15 cellular contexts compared by ENCODE assay signal in the genomic region with DNA sequence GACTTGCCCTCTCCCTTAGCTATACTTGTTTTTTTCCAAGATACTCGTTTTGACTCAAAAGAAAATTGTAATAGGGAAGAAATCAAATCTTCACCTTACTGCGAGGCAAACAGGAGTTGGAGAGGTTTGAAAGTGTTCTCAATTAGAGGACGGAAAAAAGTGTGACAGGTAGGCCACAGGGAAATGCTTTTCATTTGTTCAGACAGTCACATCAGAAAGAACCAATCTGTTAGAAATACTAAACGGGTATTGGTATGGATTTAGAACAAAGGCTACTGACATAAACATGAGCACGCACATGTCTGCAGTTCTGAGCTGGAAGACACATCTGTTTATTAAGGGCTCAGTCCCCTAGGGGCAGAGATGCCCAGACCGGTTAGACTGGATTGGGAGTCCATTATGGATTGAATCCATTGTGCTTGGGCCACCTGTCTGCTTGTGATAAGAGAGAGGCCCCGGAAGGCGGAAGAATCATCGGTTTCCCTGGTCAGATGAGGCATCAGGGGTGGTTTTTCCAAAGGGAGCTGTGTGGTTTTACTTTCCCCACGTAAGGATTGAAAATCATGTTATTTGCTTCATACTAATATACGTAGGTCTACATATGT.
A peak's percentile ranks its signal among the peaks of the same experiment; 100 is the strongest.
DNase-seq lines count a peak whose midpoint lies in the region; ATAC-seq and TF ChIP-seq lines count a peak whose summit lies in the region.
"Had no signal": no experiment of that assay in that cellular context is flagged by ENCODE, and none has a peak within 500 bp of the region (broad histone marks: within the 10 kb centered on the region; RNA-seq: fewer than 3 reads in every experiment).

No MANE protein-coding gene starts in this region.

- H4K20me1 ChIP-seq in GM23338 (replicated peaks; ENCODE audit: insufficient read depth): no peaks in the 10 kb centered on the region

- intact Hi-C loops in breast epithelium (cut with DNase I; ENCODE audit: low total_unique reads) (loop anchor here (10.0 kb wide), 1 partner anchor 1807 kb away; no protein-coding TSS in a partner anchor), prostate gland (cut with DNase I) (no loop called here)

- TF ChIP-seq CTCF in GM23338 (conservative IDR thresholded peaks at IDR 0.05; ENCODE audit: low read depth in 2 of 2): no peak
- TF ChIP-seq CTCF in breast epithelium (IDR thresholded peaks at IDR 0.05): no peak
- peak in 1 of 4 experiments; percentile 28 for TF ChIP-seq CTCF in prostate gland (IDR thresholded peaks at IDR 0.05)

- DNase-seq in GM23338 (ENCODE audit: low spot score) (peak; percentile 44), NCI-H510A (lab: John Stamatoyannopoulos, UW) (peak; percentile 92), breast epithelium (ENCODE audit: low spot score in 2 of 2) (peak; percentile 52 to 80), prostate gland (ENCODE audit: low spot score) (peak; percentile 54), amniotic stem cell (lab: John Stamatoyannopoulos, UW) (no peak), HCEC 1CT (no peak), A172 (ENCODE audit: low spot score) (no peak)
- DNase-seq: activated B cell treated with CpG ODN at 0.5 μM for 24 hours; activated T-cell treated with anti-CD3 and anti-CD28 coated beads, Interleukin-2, amount 50 U/mL, for 24 hours; amygdala; NCI-H187 treated with DMSO at 0.1 percent for 48 hours had no signal

- H3K36me3 Mint-ChIP-seq in GM23338 (ENCODE audit: low read depth): peaks cover 6% of the 10 kb centered on the region; the same call in 2 of the 3 replicates
- H3K36me3 Mint-ChIP-seq: CD4-positive, CD25-positive, alpha-beta regulatory T cell had no signal

- H3K4me3 ChIP-seq in GM23338: no peak overlapping the region
- H3K4me3 ChIP-seq in breast epithelium: no peak overlapping the region
- no peak overlapping the region for H3K4me3 ChIP-seq in prostate gland

- H3K9me2 ChIP-seq in GM23338 (ENCODE audit: insufficient read depth): peaks cover 10% of the 10 kb centered on the region; the same call in 1 of the 2 replicates

- H3K9me3 Mint-ChIP-seq in GM23338: peaks cover 6% of the 10 kb centered on the region; the same call in 2 of the 3 replicates
- H3K9me3 Mint-ChIP-seq: activated T-cell treated with anti-CD3 and anti-CD28 coated beads, Interleukin-2, amount 50 U/mL, for 24 hours; CD4-positive, CD25-positive, alpha-beta regulatory T cell had no signal

- no peak overlapping the region for H3K27ac Mint-ChIP-seq in GM23338
- H3K27ac Mint-ChIP-seq: activated T-cell treated with anti-CD3 and anti-CD28 coated beads, Interleukin-2, amount 50 U/mL, for 24 hours; CD4-positive, CD25-positive, alpha-beta regulatory T cell had no signal

- WGBS in prostate gland: 39% methylated on average over 11 of the region's 11 CpGs

- no peak overlapping the region; the same call in 2 of the 3 replicates for H3K4me3 Mint-ChIP-seq in GM23338
- H3K4me3 Mint-ChIP-seq: activated B cell treated with CpG ODN at 0.5 μM for 24 hours; activated T-cell treated with anti-CD3 and anti-CD28 coated beads, Interleukin-2, amount 50 U/mL, for 24 hours had no signal

- peaks cover 77% of the 10 kb centered on the region for H3K4me1 Mint-ChIP-seq in GM23338
- H3K4me1 Mint-ChIP-seq: CD4-positive, CD25-positive, alpha-beta regulatory T cell had no signal

- no peaks in the 10 kb centered on the region for H3F3A ChIP-seq in GM23338 (replicated peaks; ENCODE audit: low read depth)

- TF ChIP-seq POLR2A in breast epithelium (IDR thresholded peaks at IDR 0.05): no peak
- TF ChIP-seq POLR2A in prostate gland (IDR thresholded peaks at IDR 0.05): no peak

- H3K4me2 ChIP-seq in GM23338: peak overlapping the region; percentile 61

- no peak for ATAC-seq in GM23338
- no peak for ATAC-seq in GM18519 (IDR thresholded peaks at IDR 0.05; ENCODE audit: low FRiP score, unreplicated experiment)
- ATAC-seq: left lobe of liver had no signal

- H3K36me3 ChIP-seq in GM23338 (ENCODE audit: insufficient read depth) (no peaks in the 10 kb centered on the region; the same call in 1 of the 2 replicates), breast epithelium (no peaks in the 10 kb centered on the region), prostate gland (no peaks in the 10 kb centered on the region)
- H3K36me3 ChIP-seq: neutrophil had no signal

- H3K27ac ChIP-seq in GM23338 (ENCODE audit: low read depth) (0 out of 2 replicates have a peak overlapping the region, but pooled peaks have one; percentile 17), breast epithelium (peak overlapping the region in 1 of 2 donors; percentile 0), prostate gland (no peak overlapping the region)
- H3K27ac ChIP-seq: neutrophil had no signal

- peak overlapping the region; percentile 48; the same call in 1 of the 2 replicates for H2AFZ ChIP-seq in GM23338

- no peaks in the 10 kb centered on the region for H3K27me3 ChIP-seq in GM23338 (ENCODE audit: insufficient read depth)
- H3K27me3 ChIP-seq in breast epithelium: no peaks in the 10 kb centered on the region
- H3K27me3 ChIP-seq in prostate gland (replicated peaks; ENCODE audit: insufficient read depth): no peaks in the 10 kb centered on the region
- H3K27me3 ChIP-seq: neutrophil had no signal

- no peaks in the 10 kb centered on the region for H3K9me3 ChIP-seq in breast epithelium
- H3K9me3 ChIP-seq in prostate gland: no peaks in the 10 kb centered on the region
- H3K9me3 ChIP-seq: neutrophil had no signal

- H3K27me3 Mint-ChIP-seq in GM23338 (ENCODE audit: insufficient read depth, low read depth, poor library complexity): peaks cover 4% of the 10 kb centered on the region
- H3K27me3 Mint-ChIP-seq: activated B cell treated with CpG ODN at 0.5 μM for 24 hours had no signal

- H3K4me1 ChIP-seq in GM23338 (ENCODE audit: insufficient read depth) (peaks cover 84% of the 10 kb centered on the region), breast epithelium (no peaks in the 10 kb centered on the region), prostate gland (replicated peaks) (no peaks in the 10 kb centered on the region)

- H3K79me2 ChIP-seq in GM23338 (replicated peaks; ENCODE audit: insufficient read depth): no peaks in the 10 kb centered on the region

TF ChIP-seq in GM23338, 12 proteins besides CTCF, POLR2A, EP300 and RAD21:
- TF ChIP-seq EZH2phosphoT487 (IDR thresholded peaks at IDR 0.05; ENCODE audit: unreplicated experiment) (no peak), CREB1 (CRISPR knock-in tag; IDR thresholded peaks at IDR 0.05; ENCODE audit: low read depth) (no peak), ZNF114 (CRISPR knock-in tag; IDR thresholded peaks at IDR 0.05) (no peak), JUNB (IDR thresholded peaks at IDR 0.05; ENCODE audit: unreplicated experiment) (no peak), STAT1 (IDR thresholded peaks at IDR 0.05; ENCODE audit: unreplicated experiment) (no peak), EZH2 (IDR thresholded peaks at IDR 0.05; ENCODE audit: low read depth, unreplicated experiment) (no peak), ZNF331 (CRISPR knock-in tag; IDR thresholded peaks at IDR 0.05; ENCODE audit: low read depth) (no peak)
- TF ChIP-seq, protein P1, sequence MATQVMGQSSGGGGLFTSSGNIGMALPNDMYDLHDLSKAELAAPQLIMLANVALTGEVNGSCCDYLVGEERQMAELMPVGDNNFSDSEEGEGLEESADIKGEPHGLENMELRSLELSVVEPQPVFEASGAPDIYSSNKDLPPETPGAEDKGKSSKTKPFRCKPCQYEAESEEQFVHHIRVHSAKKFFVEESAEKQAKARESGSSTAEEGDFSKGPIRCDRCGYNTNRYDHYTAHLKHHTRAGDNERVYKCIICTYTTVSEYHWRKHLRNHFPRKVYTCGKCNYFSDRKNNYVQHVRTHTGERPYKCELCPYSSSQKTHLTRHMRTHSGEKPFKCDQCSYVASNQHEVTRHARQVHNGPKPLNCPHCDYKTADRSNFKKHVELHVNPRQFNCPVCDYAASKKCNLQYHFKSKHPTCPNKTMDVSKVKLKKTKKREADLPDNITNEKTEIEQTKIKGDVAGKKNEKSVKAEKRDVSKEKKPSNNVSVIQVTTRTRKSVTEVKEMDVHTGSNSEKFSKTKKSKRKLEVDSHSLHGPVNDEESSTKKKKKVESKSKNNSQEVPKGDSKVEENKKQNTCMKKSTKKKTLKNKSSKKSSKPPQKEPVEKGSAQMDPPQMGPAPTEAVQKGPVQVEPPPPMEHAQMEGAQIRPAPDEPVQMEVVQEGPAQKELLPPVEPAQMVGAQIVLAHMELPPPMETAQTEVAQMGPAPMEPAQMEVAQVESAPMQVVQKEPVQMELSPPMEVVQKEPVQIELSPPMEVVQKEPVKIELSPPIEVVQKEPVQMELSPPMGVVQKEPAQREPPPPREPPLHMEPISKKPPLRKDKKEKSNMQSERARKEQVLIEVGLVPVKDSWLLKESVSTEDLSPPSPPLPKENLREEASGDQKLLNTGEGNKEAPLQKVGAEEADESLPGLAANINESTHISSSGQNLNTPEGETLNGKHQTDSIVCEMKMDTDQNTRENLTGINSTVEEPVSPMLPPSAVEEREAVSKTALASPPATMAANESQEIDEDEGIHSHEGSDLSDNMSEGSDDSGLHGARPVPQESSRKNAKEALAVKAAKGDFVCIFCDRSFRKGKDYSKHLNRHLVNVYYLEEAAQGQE (IDR thresholded peaks at IDR 0.05; ENCODE audit: unreplicated experiment): no peak
- TF ChIP-seq, protein P2, sequence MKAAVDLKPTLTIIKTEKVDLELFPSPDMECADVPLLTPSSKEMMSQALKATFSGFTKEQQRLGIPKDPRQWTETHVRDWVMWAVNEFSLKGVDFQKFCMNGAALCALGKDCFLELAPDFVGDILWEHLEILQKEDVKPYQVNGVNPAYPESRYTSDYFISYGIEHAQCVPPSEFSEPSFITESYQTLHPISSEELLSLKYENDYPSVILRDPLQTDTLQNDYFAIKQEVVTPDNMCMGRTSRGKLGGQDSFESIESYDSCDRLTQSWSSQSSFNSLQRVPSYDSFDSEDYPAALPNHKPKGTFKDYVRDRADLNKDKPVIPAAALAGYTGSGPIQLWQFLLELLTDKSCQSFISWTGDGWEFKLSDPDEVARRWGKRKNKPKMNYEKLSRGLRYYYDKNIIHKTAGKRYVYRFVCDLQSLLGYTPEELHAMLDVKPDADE (IDR thresholded peaks at IDR 0.05): no peak
TF ChIP-seq in GM23338: peak in this region for 0.

Comparison
In these comparisons a context has a peak if more than half of its experiments do, and no peak if none do; other contexts are left out.
1. DNase-seq: peak in GM23338 (single experiment), NCI-H510A (single experiment), breast epithelium (2 of 2) and prostate gland (single experiment); none in amniotic stem cell (single experiment), HCEC 1CT (single experiment) and A172 (single experiment).